In the genomic region with DNA sequence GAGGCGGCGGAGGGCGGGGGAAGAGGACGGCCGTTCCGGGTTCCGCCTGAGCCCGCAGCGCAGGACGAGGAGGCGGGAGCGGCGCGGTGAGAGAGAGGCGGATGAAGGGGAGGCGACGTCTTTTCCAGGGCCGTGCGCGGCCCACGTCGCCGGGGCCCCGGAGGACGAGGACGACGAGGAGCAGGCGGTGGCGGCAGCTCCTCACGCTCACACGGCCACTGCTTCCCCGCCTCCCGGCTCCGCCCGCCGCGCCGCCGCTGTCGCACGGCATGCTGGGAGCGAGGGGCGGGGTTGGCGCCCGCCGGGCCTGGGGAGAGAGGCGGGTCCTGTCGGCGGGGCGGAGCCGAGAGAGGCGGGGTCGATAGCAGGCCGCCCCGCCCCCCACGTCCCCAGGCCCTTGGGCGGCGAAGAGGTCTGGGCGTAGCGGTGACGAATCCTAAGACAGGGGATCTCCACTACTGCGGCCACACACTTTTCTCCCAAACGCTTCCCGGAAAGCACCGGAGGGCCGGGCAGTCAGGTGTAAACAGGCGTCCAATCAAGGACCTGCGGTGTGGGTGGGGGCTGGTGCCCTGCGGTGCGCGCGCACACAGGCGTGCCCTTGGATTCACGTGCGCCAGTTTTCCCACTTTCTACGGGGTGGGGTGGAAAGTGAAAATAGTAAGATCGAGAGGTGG, we compare ENCODE assay signal across 8 cellular contexts. TPM values are rescaled to one million over a fixed set of nuclear protein-coding genes. Genes with fewer than 3 reads are reported as not detected.
A peak's percentile ranks its signal among the peaks of the same experiment; 100 is the strongest.
DNase-seq lines count a peak whose midpoint lies in the region; ATAC-seq and TF ChIP-seq lines count a peak whose summit lies in the region.
"Not testable (repeated sequence)": the region's sequence is repeated elsewhere in the genome, so short reads cannot be mapped to it uniquely, and the experiment has no call there.

Gene SMG1, minus strand, starts transcription at position 220 of the 677 bp plus-strand sequence. CDS start 367 bp downstream, outside the sequence.

- not testable (repeated sequence) for H3K27me3 ChIP-seq in prostate gland (replicated peaks; ENCODE audit: insufficient read depth)

- peak; percentile 94 for TF ChIP-seq POLR2A in prostate gland (IDR thresholded peaks at IDR 0.05)

- peak; percentile 87 for ATAC-seq in GM18502 (IDR thresholded peaks at IDR 0.05; ENCODE audit: poor library complexity, unreplicated experiment)
- peak; percentile 83 for ATAC-seq in HG02943 (IDR thresholded peaks at IDR 0.05; ENCODE audit: low read depth, unreplicated experiment)
- ATAC-seq in left ventricle myocardium superior, result peak; percentile 96

- not testable (repeated sequence) for H3K36me3 ChIP-seq in prostate gland

- peak within 1 kb of the TSS; percentile 73 for H3K27ac ChIP-seq in angular gyrus (ENCODE audit: low read depth, low read length)
- H3K27ac ChIP-seq in prostate gland, result peak within 1 kb of the TSS; percentile 94 to 95

- WGBS in prostate gland, result under 1% methylated on average over 52 of the region's 77 CpGs

- TF ChIP-seq CTCF in prostate gland (IDR thresholded peaks at IDR 0.05), result not testable (repeated sequence)

- peak within 1 kb of the TSS; percentile 76 to 94 for H3K4me3 ChIP-seq in prostate gland

- peak; percentile 66 to 69 for DNase-seq in NCI-H187 (lab: John Stamatoyannopoulos, UW)
- DNase-seq in T-helper 2 cell, result peak; percentile 85 to 92 (median 88)
- peak; percentile 97 for DNase-seq in left ventricle myocardium superior
- DNase-seq in prostate gland (ENCODE audit: low spot score), result peak; percentile 95
- peak; percentile 95 for DNase-seq in ureter (ENCODE audit: low spot score)

- not testable (repeated sequence) for H3K9me3 ChIP-seq in prostate gland

- intact Hi-C loops in left ventricle myocardium superior (cut with micrococcal nuclease), result not testable (repeated sequence)
- intact Hi-C loops in prostate gland (cut with DNase I), result loop anchor here (2.0 kb wide), 1 partner anchor 126 kb away; the partner anchor contains the start of gene ARL6IP1

- H3K4me1 ChIP-seq in prostate gland (replicated peaks), result not testable (repeated sequence)

RNA-seq across cellular contexts. Expression of gene SMG1, which starts in this region (rescaled TPM):
- total RNA-seq in left ventricle myocardium superior (42.5 TPM), prostate gland (10 to 100 TPM; 67.0 to 95.7 TPM), ureter (168 TPM)

Comparison
In these comparisons a context has a peak if more than half of its experiments do, and no peak if none do; other contexts are left out.
1. Peak in every context shown above with its lines: DNase-seq, ATAC-seq, H3K4me3 ChIP-seq and H3K27ac ChIP-seq.